17 cellular contexts compared by ENCODE assay signal in the genomic region with DNA sequence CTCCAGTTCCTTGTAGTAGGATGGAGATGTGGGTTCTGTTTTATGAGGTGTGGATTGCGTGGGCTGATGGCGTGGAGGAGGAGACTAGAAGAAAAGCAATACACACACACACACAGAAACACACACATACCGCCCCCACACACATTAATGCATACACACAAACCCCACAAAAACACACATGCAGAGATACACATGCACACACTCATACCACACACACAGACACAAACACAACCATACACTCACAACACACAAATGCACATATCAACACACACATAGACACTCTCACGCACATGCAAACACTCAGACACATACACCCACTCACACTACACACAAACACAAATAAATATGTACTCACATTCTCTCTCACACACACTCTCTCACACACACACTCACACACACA.
DNase-seq lines count a peak whose midpoint lies in the region; ATAC-seq and TF ChIP-seq lines count a peak whose summit lies in the region.
"Had no signal": no experiment of that assay in that cellular context is flagged by ENCODE, and none has a peak within 500 bp of the region (broad histone marks: within the 10 kb centered on the region; RNA-seq: fewer than 3 reads in every experiment).

No MANE protein-coding gene starts in this region.

- peaks cover 27% of the 10 kb centered on the region for H3K9me1 ChIP-seq in IMR-90 (ENCODE audit: insufficient read depth, low read length)

- peaks cover 10% of the 10 kb centered on the region; the same call in 1 of the 2 replicates for H4K20me1 ChIP-seq in IMR-90 (ENCODE audit: insufficient read depth, low read length)

- peak overlapping the region; percentile 38 for H2BK5ac ChIP-seq in IMR-90 (ENCODE audit: low read depth, low read length, poor library complexity, severe bottlenecking)

- H4K8ac ChIP-seq in IMR-90 (ENCODE audit: low read depth in 2 of 2, low read length in 2 of 2), result no peak overlapping the region

- 0 out of 2 replicates have a peak overlapping the region, but pooled peaks have one; percentile 9 for H2BK20ac ChIP-seq in IMR-90 (ENCODE audit: low read depth, low read length)

- peak overlapping the region; percentile 81; the same call in 1 of the 2 replicates for H2AK5ac ChIP-seq in IMR-90 (ENCODE audit: low read depth, low read length)

- H3K14ac ChIP-seq in IMR-90 (replicated peaks; ENCODE audit: low read depth, low read length), result peak overlapping the region; percentile 50; the same call in 1 of the 2 replicates

- no peak overlapping the region for H3K27ac ChIP-seq in IMR-90 (ENCODE audit: insufficient read depth, low read length)
- peak overlapping the region; percentile 22 to 95 (median 90) for H3K27ac ChIP-seq in body of pancreas
- H3K27ac ChIP-seq in liver (ENCODE audit: low read depth in 1 of 2, low read length in 2 of 2), result peak overlapping the region; percentile 78 to 97
- H3K27ac ChIP-seq in stomach smooth muscle (ENCODE audit: low read length), result peak overlapping the region; percentile 71
- H3K27ac ChIP-seq: neural progenitor cell had no signal

- TF ChIP-seq RAD21 in IMR-90 (IDR thresholded peaks at IDR 0.05; ENCODE audit: low read length) (no peak), liver (IDR thresholded peaks at IDR 0.05) (no peak)

- peak overlapping the region; percentile 15 for H2AK9ac ChIP-seq in IMR-90 (replicated peaks; ENCODE audit: low read depth, low read length, poor library complexity)

- H3K9me3 ChIP-seq in IMR-90 (ENCODE audit: control insufficient read depth, insufficient read depth, low read length) (no peaks in the 10 kb centered on the region), body of pancreas (no peaks in the 10 kb centered on the region), liver (ENCODE audit: control insufficient read depth in 4 of 4, low read length in 3 of 4) (no peaks in the 10 kb centered on the region), stomach smooth muscle (ENCODE audit: control insufficient read depth in 2 of 2, low read length in 2 of 2) (no peaks in the 10 kb centered on the region)
- H3K9me3 ChIP-seq: BE2C, HAP-1, Peyer's patch, SK-N-SH had no signal

- dilution Hi-C loops in IMR-90 (cut with HindIII; ENCODE audit: low sequenced_read_pairs, unreplicated experiment), result no loop called here

- no peak overlapping the region for H4K5ac ChIP-seq in IMR-90 (ENCODE audit: low read depth, low read length)

- ATAC-seq in IMR-90 (ENCODE audit: low read depth), result no peak
- no peak for ATAC-seq in body of pancreas
- no peak for ATAC-seq in HG03108 (IDR thresholded peaks at IDR 0.05; ENCODE audit: unreplicated experiment)

- H3K36me3 ChIP-seq in IMR-90 (ENCODE audit: control insufficient read depth, insufficient read depth, low read length), result no peaks in the 10 kb centered on the region
- no peaks in the 10 kb centered on the region for H3K36me3 ChIP-seq in body of pancreas (replicated peaks in 1 of 2; ENCODE audit: insufficient read depth in 1 of 2, low read depth in 2 of 2)
- no peaks in the 10 kb centered on the region for H3K36me3 ChIP-seq in liver (ENCODE audit: control insufficient read depth in 4 of 4, insufficient read depth in 3 of 4, low read depth in 1 of 4, low read length in 3 of 4)
- no peaks in the 10 kb centered on the region for H3K36me3 ChIP-seq in stomach smooth muscle (ENCODE audit: control insufficient read depth in 2 of 2, insufficient read depth in 2 of 2, low read length in 2 of 2)
- H3K36me3 ChIP-seq: BE2C, HAP-1, neural progenitor cell, Peyer's patch had no signal

- no peak overlapping the region for H2AFZ ChIP-seq in IMR-90 (replicated peaks; ENCODE audit: low read length, poor library complexity)
- H2AFZ ChIP-seq: neural progenitor cell had no signal

- H2BK120ac ChIP-seq in IMR-90 (ENCODE audit: low read depth, low read length), result peak overlapping the region; percentile 8; the same call in 1 of the 2 replicates

- H3K79me1 ChIP-seq in IMR-90 (ENCODE audit: low read depth in 1 of 2, low read length in 2 of 2), result peaks cover 0 to 3% of the 10 kb centered on the region in 2 experiments; a peak in 1 of 4 replicates

- intact Hi-C loops in IMR-90 (cut with micrococcal nuclease) (no loop called here), body of pancreas (cut with DNase I) (no loop called here)

- no peak overlapping the region for H3K56ac ChIP-seq in IMR-90 (ENCODE audit: extremely low read depth, insufficient read depth, low read length)

- TF ChIP-seq POLR2A in IMR-90 (IDR thresholded peaks at IDR 0.05; ENCODE audit: low read depth, low read length) (no peak), body of pancreas (IDR thresholded peaks at IDR 0.05) (no peak)

- no peak overlapping the region for H3K4me3 ChIP-seq in IMR-90 (ENCODE audit: insufficient read depth, low read depth, low read length)
- H3K4me3 ChIP-seq in body of pancreas, result no peak overlapping the region
- no peak overlapping the region for H3K4me3 ChIP-seq in liver (ENCODE audit: low read depth in 1 of 3, low read length in 3 of 3)
- no peak overlapping the region for H3K4me3 ChIP-seq in stomach smooth muscle (ENCODE audit: low read length in 2 of 2)
- H3K4me3 ChIP-seq: HAP-1, neural progenitor cell, Peyer's patch had no signal

- H3K4ac ChIP-seq in IMR-90 (ENCODE audit: low read depth, low read length), result peak overlapping the region; percentile 24

- DNase-seq in IMR-90 (no peak), body of pancreas (no peak), GOT3 (lab: John Stamatoyannopoulos, UW) (no peak), NOMO-1 treated with dmso at 0.1 percent for 144 hours (lab: John Stamatoyannopoulos, UW; ENCODE audit: unreplicated experiment) (no peak)
- DNase-seq in stimulated activated naive CD4-positive, alpha-beta T cell (lab: John Stamatoyannopoulos, UW), result no peak
- DNase-seq: activated CD4-positive, alpha-beta T cell treated with anti-CD3 and anti-CD28 coated beads for 48 hours; activated naive CD4-positive, alpha-beta T cell treated with anti-CD3 and anti-CD28 coated beads, Interleukin-2, amount 50 U/mL, for 16 hours; GDM1; NCI-H1436 treated with DMSO at 0.1 percent for 48 hours had no signal

- peak overlapping the region; percentile 4; the same call in 1 of the 2 replicates for H4K91ac ChIP-seq in IMR-90 (ENCODE audit: insufficient read depth, low read depth, low read length)

- BruUV-seq in IMR-90 (replicated peaks; lab: Mats Ljungman, UMichigan), result no TSS peak

- peak overlapping the region; percentile 3; the same call in 1 of the 2 replicates for H3K18ac ChIP-seq in IMR-90 (ENCODE audit: low read depth, low read length)

- peak overlapping the region; percentile 8; the same call in 1 of the 2 replicates for H3K23ac ChIP-seq in IMR-90 (ENCODE audit: low read depth, low read length)

- POLR2A ChIA-PET in IMR-90 (lab: Charles Lee; ENCODE audit: unreplicated experiment), result no interaction called here

- no peak overlapping the region for H3K4me2 ChIP-seq in IMR-90 (ENCODE audit: low read depth, low read length)
- H3K4me2 ChIP-seq: neural progenitor cell, SK-N-SH had no signal

- H3K27me3 ChIP-seq in IMR-90 (ENCODE audit: control insufficient read depth, insufficient read depth, low read length), result peaks cover 8% of the 10 kb centered on the region
- no peaks in the 10 kb centered on the region for H3K27me3 ChIP-seq in body of pancreas
- H3K27me3 ChIP-seq in liver (ENCODE audit: control insufficient read depth in 4 of 4, insufficient read depth in 4 of 4, low read length in 3 of 4), result no peaks in the 10 kb centered on the region
- no peaks in the 10 kb centered on the region for H3K27me3 ChIP-seq in stomach smooth muscle (ENCODE audit: control insufficient read depth in 1 of 2, insufficient read depth in 2 of 2, low read length in 2 of 2)
- H3K27me3 ChIP-seq: BE2C, neural progenitor cell, Peyer's patch had no signal

- TF ChIP-seq CTCF in IMR-90 (conservative IDR thresholded peaks at IDR 0.05; ENCODE audit: low read depth, low read length) (no peak), body of pancreas (IDR thresholded peaks at IDR 0.05) (no peak), liver (IDR thresholded peaks at IDR 0.05; ENCODE audit: low read depth, low read length, missing input control) (no peak)

- H3K9ac ChIP-seq in IMR-90 (ENCODE audit: low read depth, low read length) (no peak overlapping the region), liver (ENCODE audit: low read depth in 1 of 2, low read length in 2 of 2) (no peak overlapping the region), stomach smooth muscle (ENCODE audit: low read length in 2 of 2) (no peak overlapping the region)
- H3K9ac ChIP-seq: neural progenitor cell, SK-N-SH had no signal

- no peak overlapping the region; the same call in 2 of the 3 replicates for H2BK15ac ChIP-seq in IMR-90 (ENCODE audit: low read depth, low read length)

- CTCF ChIA-PET in IMR-90 (lab: Yijun Ruan, JAX), result interaction anchor here (1.7 kb wide), 1 partner anchor 187 kb away, joined by 7 read pairs; no protein-coding TSS in a partner anchor

- H3K4me1 ChIP-seq in IMR-90 (ENCODE audit: control insufficient read depth, insufficient read depth, low read length) (peaks cover 24% of the 10 kb centered on the region), body of pancreas (peaks cover 38% of the 10 kb centered on the region), liver (ENCODE audit: control insufficient read depth in 4 of 4, insufficient read depth in 4 of 4, low read length in 3 of 4) (peaks cover 11 to 41% (median 22%) of the 10 kb centered on the region in 4 donors), stomach smooth muscle (ENCODE audit: control insufficient read depth, insufficient read depth, low read length) (peaks cover 26% of the 10 kb centered on the region)
- H3K4me1 ChIP-seq: HAP-1 had no signal

- WGBS in IMR-90 (ENCODE audit: extremely low coverage in 2 of 2, insufficient read length in 1 of 2), 2 experiments, result 95% methylated on average over 2 of the region's 4 CpGs; no CpG with 5 or more reads in 1 of the 2 experiments
- 87 to 88% methylated on average over 4 of the region's 4 CpGs for WGBS in body of pancreas, 2 donors
- WGBS in liver, result 92% methylated on average over 4 of the region's 4 CpGs

- in situ Hi-C loops in IMR-90 (cut with MboI; ENCODE audit: low sequenced_read_pairs), result loop anchor here (10.0 kb wide), 1 partner anchor 189 kb away; no protein-coding TSS in a partner anchor

TF ChIP-seq in IMR-90, 13 proteins besides CTCF, POLR2A, EP300 and RAD21 (continues in another document):
- TF ChIP-seq MXI1 (IDR thresholded peaks at IDR 0.05; ENCODE audit: borderline replicate concordance, low read depth, low read length), result no peak
- no peak for TF ChIP-seq BHLHE40 (IDR thresholded peaks at IDR 0.05; ENCODE audit: low read depth, low read length)
- TF ChIP-seq SMC3 (IDR thresholded peaks at IDR 0.05; ENCODE audit: low read depth, low read length), result no peak
- no peak for TF ChIP-seq RFX5 (IDR thresholded peaks at IDR 0.05; ENCODE audit: low read depth, low read length)
- no peak for TF ChIP-seq CHD1 (IDR thresholded peaks at IDR 0.05; ENCODE audit: low read depth, low read length)

TF ChIP-seq in liver, 16 proteins besides CTCF, POLR2A, EP300 and RAD21 (continues in another document):
- TF ChIP-seq NR2F2 (IDR thresholded peaks at IDR 0.05) (no peak), JUND (IDR thresholded peaks at IDR 0.05) (no peak), FOXA2 (IDR thresholded peaks at IDR 0.05) (no peak), EGR1 (IDR thresholded peaks at IDR 0.05; ENCODE audit: low read depth in 2 of 2) (no peak)
